ENCODE assay signal across 9 cellular contexts in the genomic region with DNA sequence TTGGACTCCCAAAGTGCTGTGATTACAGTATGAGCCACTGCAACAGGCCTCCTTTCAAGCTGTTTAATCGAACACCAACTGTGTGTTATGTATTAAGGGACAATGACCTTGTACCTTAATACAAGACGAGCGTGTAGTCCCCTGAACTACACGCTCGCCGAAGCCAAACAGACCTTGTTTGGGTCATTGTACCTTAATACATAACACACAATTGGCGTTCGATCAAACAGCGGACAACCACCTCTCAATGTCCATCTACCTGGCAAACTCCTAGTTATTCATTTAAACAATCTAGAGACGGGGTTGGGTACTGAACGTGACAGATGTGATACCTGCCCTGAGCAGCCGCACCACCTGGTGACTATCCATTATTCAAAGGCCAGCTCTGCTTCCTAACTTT. TPM values are rescaled to one million over a fixed set of nuclear protein-coding genes. Genes with fewer than 3 reads are reported as not detected.
DNase-seq lines count a peak whose midpoint lies in the region; ATAC-seq and TF ChIP-seq lines count a peak whose summit lies in the region.
"Had no signal": no experiment of that assay in that cellular context is flagged by ENCODE, and none has a peak within 500 bp of the region (broad histone marks: within the 10 kb centered on the region; RNA-seq: fewer than 3 reads in every experiment).

No MANE protein-coding gene starts in this region.

- H3K4me3 Mint-ChIP-seq in central memory CD8-positive, alpha-beta T cell: peak overlapping the region; percentile 94

- H3K4me3 ChIP-seq in A673 (ENCODE audit: low read depth, low read length, poor library complexity, severe bottlenecking) (peak overlapping the region; percentile 96), HUES64 (ENCODE audit: low read length) (peak overlapping the region; percentile 95), muscle layer of duodenum (ENCODE audit: low read depth in 1 of 2, low read length in 2 of 2) (peak overlapping the region; percentile 81 to 100)

- peaks cover 17% of the 10 kb centered on the region for H3K4me1 ChIP-seq in A673 (ENCODE audit: insufficient read depth, low read length, poor library complexity, severe bottlenecking)
- 0 out of 2 replicates have a peak, but pooled peaks cover 10% of the 10 kb centered on the region for H3K4me1 ChIP-seq in HUES64 (ENCODE audit: insufficient read depth, low read length)
- H3K4me1 ChIP-seq in muscle layer of duodenum (ENCODE audit: control insufficient read depth in 1 of 2, insufficient read depth in 2 of 2, low read length in 2 of 2): peaks cover 6 to 48% of the 10 kb centered on the region in 2 donors

- H3K27me3 ChIP-seq in A673 (replicated peaks; ENCODE audit: insufficient read depth, low read depth, low read length, poor library complexity): no peaks in the 10 kb centered on the region
- H3K27me3 ChIP-seq in HUES64 (ENCODE audit: insufficient read depth, low read length): no peaks in the 10 kb centered on the region
- no peaks in the 10 kb centered on the region for H3K27me3 ChIP-seq in muscle layer of duodenum (ENCODE audit: low read depth, low read length)

- peak overlapping the region; percentile 99 for H3K9ac ChIP-seq in HUES64 (ENCODE audit: low read depth, low read length)

- no peak for ATAC-seq in central memory CD8-positive, alpha-beta T cell (replicated peaks; ENCODE audit: extremely low read depth, poor library complexity, severe bottlenecking)
- no peak for ATAC-seq in HG02852 (IDR thresholded peaks at IDR 0.05; ENCODE audit: unreplicated experiment)
- no peak for ATAC-seq in GM21515 (IDR thresholded peaks at IDR 0.05; ENCODE audit: unreplicated experiment)
- no peak for ATAC-seq in HG03442 (IDR thresholded peaks at IDR 0.05; ENCODE audit: unreplicated experiment)

- peak overlapping the region; percentile 89 for H3K27ac Mint-ChIP-seq in central memory CD8-positive, alpha-beta T cell (ENCODE audit: low read depth)

- 93% methylated on average over 12 of the region's 12 CpGs for WGBS in HUES64

- intact Hi-C loops in A673 (cut with micrococcal nuclease; ENCODE audit: unreplicated experiment): no loop called here

- CTCF ChIA-PET in A673 (lab: Charles Lee): no interaction called here

- H3K36me3 ChIP-seq in A673 (ENCODE audit: insufficient read depth, low read length, poor library complexity, severe bottlenecking): peaks cover 28% of the 10 kb centered on the region
- H3K36me3 ChIP-seq in HUES64 (ENCODE audit: insufficient read depth, low read length): peaks cover 45% of the 10 kb centered on the region
- peaks cover 6 to 25% of the 10 kb centered on the region in 2 donors for H3K36me3 ChIP-seq in muscle layer of duodenum (ENCODE audit: control insufficient read depth in 1 of 2, insufficient read depth in 2 of 2, low read length in 2 of 2)

- H3K9me3 ChIP-seq in A673 (ENCODE audit: low read depth, low read length, poor library complexity, severe bottlenecking): no peaks in the 10 kb centered on the region
- no peaks in the 10 kb centered on the region for H3K9me3 ChIP-seq in HUES64 (ENCODE audit: insufficient read depth, low read depth, low read length)
- H3K9me3 ChIP-seq in muscle layer of duodenum (ENCODE audit: control insufficient read depth in 1 of 2, low read length in 2 of 2): no peaks in the 10 kb centered on the region

- H3K27me3 Mint-ChIP-seq in central memory CD8-positive, alpha-beta T cell: no peaks in the 10 kb centered on the region

- DNase-seq in A673 (ENCODE audit: low spot score) (no peak), NAMALWA (ENCODE audit: low spot score) (no peak)
- no peak for DNase-seq in central memory CD8-positive, alpha-beta T cell (ENCODE audit: low spot score in 2 of 2)
- DNase-seq: activated CD8-positive, alpha-beta memory T cell treated with anti-CD3 and anti-CD28 coated beads for 24 hours had no signal

- H3K9me3 Mint-ChIP-seq in central memory CD8-positive, alpha-beta T cell: no peaks in the 10 kb centered on the region

- H3K4me1 Mint-ChIP-seq in central memory CD8-positive, alpha-beta T cell: peaks cover 62% of the 10 kb centered on the region

- H3K27ac ChIP-seq in A673 (ENCODE audit: low read depth, low read length, poor library complexity, severe bottlenecking) (peak overlapping the region; percentile 92), HUES64 (ENCODE audit: low read depth, low read length) (no peak overlapping the region), muscle layer of duodenum (ENCODE audit: low read length) (peak overlapping the region; percentile 64)

- no peak for TF ChIP-seq CTCF in A673 (conservative IDR thresholded peaks at IDR 0.05; ENCODE audit: low read depth, low read length)

- POLR2A ChIA-PET in A673 (lab: Charles Lee; ENCODE audit: low non-redundant PET): no interaction called here

- no TSS peak for BruUV-seq in A673 (replicated peaks; lab: Mats Ljungman, UMichigan)

- H3K36me3 Mint-ChIP-seq in central memory CD8-positive, alpha-beta T cell (ENCODE audit: insufficient read depth): peaks cover 19% of the 10 kb centered on the region

RNA-seq across cellular contexts. Expression of a gene that starts 1.3 kb away (rescaled TPM):
- 86.4 and 98.4 TPM in 2 replicates for total RNA-seq in A673 (2021)
- 49.3 TPM for polyA plus RNA-seq in HUES64 (2013, experiment 1 of 2)
- polyA plus RNA-seq in HUES64 (2013, experiment 2 of 2): 46.5 TPM

RNA-seq across cellular contexts. Expression of a gene that starts 31.3 kb away (rescaled TPM):
- 36.3 and 37.9 TPM in 2 replicates for total RNA-seq in A673 (2021)
- 18.7 TPM for polyA plus RNA-seq in HUES64 (2013, experiment 1 of 2)
- 18.1 TPM for polyA plus RNA-seq in HUES64 (2013, experiment 2 of 2)

RNA-seq across cellular contexts. Expression of a gene that starts 44.8 kb away (rescaled TPM):
- 8.3 and 9.8 TPM in 2 replicates for total RNA-seq in A673 (2021)
- 4.6 TPM for polyA plus RNA-seq in HUES64 (2013, experiment 1 of 2)
- polyA plus RNA-seq in HUES64 (2013, experiment 2 of 2): 4.4 TPM

RNA-seq across cellular contexts. Expression of a gene that starts 45.0 kb away (rescaled TPM):
- not detected in 2 replicates for total RNA-seq in A673 (2021)
- 0.15 TPM for polyA plus RNA-seq in HUES64 (2013, experiment 1 of 2)
- polyA plus RNA-seq in HUES64 (2013, experiment 2 of 2): not detected
